Comparison of ENCODE assay signal across 7 cellular contexts in the genomic region with DNA sequence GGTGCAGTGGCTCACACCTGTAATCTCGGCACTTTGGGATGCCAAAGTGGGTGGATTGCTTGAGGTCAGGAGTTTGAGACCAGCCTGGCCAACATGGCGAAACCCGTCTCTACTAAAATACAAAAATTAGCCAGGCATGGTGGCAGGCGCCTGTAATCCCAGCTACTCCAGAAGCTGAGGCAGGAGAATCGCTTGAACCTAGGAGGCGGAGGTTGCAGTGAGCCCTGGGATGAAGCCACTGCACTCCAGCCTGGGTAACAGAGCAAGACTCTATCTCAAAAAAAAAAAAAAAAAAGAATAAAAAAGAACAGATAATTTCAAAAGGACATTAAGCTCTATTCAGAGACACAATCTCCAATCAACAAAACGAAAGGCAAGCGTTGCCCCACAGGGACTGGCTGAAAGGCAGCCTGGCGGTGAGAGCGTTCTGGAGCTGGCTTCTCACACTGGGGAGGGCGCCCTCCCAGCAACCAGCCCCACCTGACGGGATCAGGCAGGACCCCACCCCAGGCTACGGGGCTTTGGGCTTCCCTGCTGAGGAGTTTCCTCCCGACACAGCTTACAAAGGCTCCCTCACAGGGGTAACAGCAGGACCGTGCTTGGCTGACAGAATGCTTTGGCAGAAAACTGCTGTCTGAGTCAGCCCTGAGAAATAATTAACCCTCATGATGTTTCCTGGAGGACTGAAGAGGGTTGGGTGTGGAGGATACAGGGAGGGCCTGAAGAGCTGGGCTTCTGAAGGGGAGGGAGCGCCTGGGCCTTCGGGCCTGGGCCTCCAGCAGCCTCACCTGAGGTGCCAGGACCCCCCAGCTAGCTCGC. TPM values are rescaled to one million over a fixed set of nuclear protein-coding genes. Genes with fewer than 3 reads are reported as not detected.
A peak's percentile ranks its signal among the peaks of the same experiment; 100 is the strongest.
DNase-seq lines count a peak whose midpoint lies in the region; ATAC-seq and TF ChIP-seq lines count a peak whose summit lies in the region.

No MANE protein-coding gene starts in this region.

- CTCF ChIA-PET in HCT116 (lab: Charles Lee): interaction anchor here (0.6 to 0.7 kb wide), 2 partner anchors 161 to 264 kb away, joined by 3 read pairs; no protein-coding TSS in a partner anchor

- TF ChIP-seq POLR2A in HCT116 (IDR thresholded peaks at IDR 0.05; ENCODE audit: borderline replicate concordance, extremely low read depth, insufficient read depth, insufficient read length): no peak
- peak; percentile 53 to 66 for TF ChIP-seq POLR2A in Peyer's patch (IDR thresholded peaks at IDR 0.05)

- H3K4me2 ChIP-seq in HCT116 (ENCODE audit: low read length): peak overlapping the region; percentile 78
- H3K4me2 ChIP-seq in neural cell (ENCODE audit: low read length): peak overlapping the region; percentile 35

- H3K4me3 ChIP-seq in HCT116 (replicated peaks in 1 of 2; ENCODE audit: low read depth in 1 of 2, low read length in 2 of 2) (peak overlapping the region in 1 of 2 experiments; percentile 36; a peak in 2 of 4 replicates), Peyer's patch (peak overlapping the region; percentile 6 to 72 (median 38)), neural cell (ENCODE audit: low read length) (peak overlapping the region; percentile 51)

- H3F3A ChIP-seq in neural cell (ENCODE audit: insufficient read depth, low read length, poor library complexity, severe bottlenecking): no peaks in the 10 kb centered on the region

- H3K27ac ChIP-seq in HCT116 (ENCODE audit: low read depth, low read length) (peak overlapping the region; percentile 3), Peyer's patch (peak overlapping the region; percentile 25 to 93 (median 82)), neural cell (ENCODE audit: low read length) (peak overlapping the region; percentile 58)

- H3K36me3 Mint-ChIP-seq in natural killer cell treated with Interleukin-12 subunit alpha and Interleukin-12 subunit beta and Interleukin-15 and Interleukin-18, amount 100 ng/mL, for 72 hours: no peaks in the 10 kb centered on the region
- no peaks in the 10 kb centered on the region for H3K36me3 Mint-ChIP-seq in T-helper 17 cell (ENCODE audit: low read depth)

- POLR2A ChIA-PET in HCT116 (lab: Charles Lee): interaction anchor here (1.1 to 1.5 kb wide), 2 partner anchors 10 to 253 kb away, joined by 3 read pairs; a partner anchor contains a TSS

- ATAC-seq in HCT116 (peak; percentile 81), T-helper 17 cell (no peak)
- ATAC-seq in natural killer cell treated with Interleukin-12 subunit alpha and Interleukin-12 subunit beta and Interleukin-15 and Interleukin-18, amount 100 ng/mL, for 72 hours: no peak

- peaks cover 12 to 20% of the 10 kb centered on the region in 2 experiments for H3K4me1 ChIP-seq in HCT116 (ENCODE audit: control insufficient read depth in 1 of 2, insufficient read depth in 2 of 2, low read length in 2 of 2)
- H3K4me1 ChIP-seq in Peyer's patch: peaks cover 0 to 17% (median 0%) of the 10 kb centered on the region in 4 donors

- RAD21 ChIA-PET in HCT116 (lab: Charles Lee; ENCODE audit: low non-redundant PET in 1 of 2, low total read pairs in 2 of 2, uncharacterized antibody in 2 of 2, unreplicated experiment in 2 of 2): no interaction called here

- in situ Hi-C loops in KBM-7 (cut with MboI; ENCODE audit: low pct_unique_long_range_greater_than_20kb, low sequenced_read_pairs): no loop called here

- no peak for TF ChIP-seq EP300 in neural cell (conservative IDR thresholded peaks at IDR 0.05; ENCODE audit: poor library complexity, severe bottlenecking)

- H3K79me2 ChIP-seq in HCT116 (ENCODE audit: insufficient read depth, low read length): no peaks in the 10 kb centered on the region
- H3K79me2 ChIP-seq in neural cell (replicated peaks; ENCODE audit: insufficient read depth, low read length): no peaks in the 10 kb centered on the region

- no peaks in the 10 kb centered on the region for H3K9me3 ChIP-seq in HCT116 (ENCODE audit: control insufficient read depth in 1 of 2, insufficient read depth in 1 of 2, low read depth in 1 of 2, low read length in 2 of 2)
- no peaks in the 10 kb centered on the region for H3K9me3 ChIP-seq in Peyer's patch
- H3K9me3 ChIP-seq in neural cell (ENCODE audit: low read length): no peaks in the 10 kb centered on the region
- no peaks in the 10 kb centered on the region for H3K9me3 ChIP-seq in T-helper 17 cell (ENCODE audit: control insufficient read depth, low read length, poor library complexity, severe bottlenecking)

- H3K9ac ChIP-seq in HCT116 (ENCODE audit: low read length) (peak overlapping the region; percentile 44), neural cell (ENCODE audit: low read length) (peak overlapping the region; percentile 49)

- no peak overlapping the region for H3K4me3 Mint-ChIP-seq in natural killer cell treated with Interleukin-12 subunit alpha and Interleukin-12 subunit beta and Interleukin-15 and Interleukin-18, amount 100 ng/mL, for 72 hours
- H3K4me3 Mint-ChIP-seq in T-helper 17 cell: no peak overlapping the region

- BruUV-seq in HCT116 (replicated peaks; lab: Mats Ljungman, UMichigan): no TSS peak

- peaks cover 0 to 5% of the 10 kb centered on the region in 2 donors for H3K4me1 Mint-ChIP-seq in natural killer cell treated with Interleukin-12 subunit alpha and Interleukin-12 subunit beta and Interleukin-15 and Interleukin-18, amount 100 ng/mL, for 72 hours (ENCODE audit: low read depth in 2 of 2)
- no peaks in the 10 kb centered on the region for H3K4me1 Mint-ChIP-seq in T-helper 17 cell

- TF ChIP-seq CTCF in HCT116 (IDR thresholded peaks at IDR 0.05 in 2 of 3, conservative IDR thresholded peaks at IDR 0.05 in 1 of 3; ENCODE audit: borderline replicate concordance in 1 of 3, insufficient read depth in 1 of 3, low read depth in 2 of 3, low read length in 2 of 3) (no peak), Peyer's patch (IDR thresholded peaks at IDR 0.05) (peak in 3 of 6 experiments; percentile 47 to 51 (median 50)), neural cell (IDR thresholded peaks at IDR 0.05; ENCODE audit: poor library complexity, severe bottlenecking) (peak; percentile 43)

- peak; percentile 51 for DNase-seq in HCT116 (ENCODE audit: low read depth, low spot score)
- peak in 2 of 3 donors; percentile 75 to 78 for DNase-seq in Peyer's patch
- peak; percentile 94 for DNase-seq in fibroblast of peridontal ligament (ENCODE audit: extremely low read depth)
- DNase-seq in KBM-7: no peak
- DNase-seq in natural killer cell treated with Interleukin-12 subunit alpha and Interleukin-12 subunit beta and Interleukin-15 and Interleukin-18, amount 100 ng/mL, for 72 hours (ENCODE audit: low spot score): no peak
- no peak for DNase-seq in T-helper 17 cell

- H3K36me3 ChIP-seq in HCT116 (ENCODE audit: control insufficient read depth in 1 of 2, insufficient read depth in 2 of 2, low read length in 2 of 2): no peaks in the 10 kb centered on the region
- H3K36me3 ChIP-seq in Peyer's patch: no peaks in the 10 kb centered on the region
- no peaks in the 10 kb centered on the region for H3K36me3 ChIP-seq in neural cell (ENCODE audit: insufficient read depth, low read length)

- TF ChIP-seq RAD21 in HCT116 (IDR thresholded peaks at IDR 0.05; ENCODE audit: low read depth) (peak; percentile 40), neural cell (conservative IDR thresholded peaks at IDR 0.05) (no peak)

- no peak overlapping the region for H3K27ac Mint-ChIP-seq in natural killer cell treated with Interleukin-12 subunit alpha and Interleukin-12 subunit beta and Interleukin-15 and Interleukin-18, amount 100 ng/mL, for 72 hours
- no peak overlapping the region for H3K27ac Mint-ChIP-seq in T-helper 17 cell

- H3K9me2 ChIP-seq in HCT116 (ENCODE audit: insufficient read depth) (no peaks in the 10 kb centered on the region), neural cell (ENCODE audit: insufficient read depth, low read length) (no peaks in the 10 kb centered on the region)

- no peaks in the 10 kb centered on the region for H3K27me3 Mint-ChIP-seq in natural killer cell treated with Interleukin-12 subunit alpha and Interleukin-12 subunit beta and Interleukin-15 and Interleukin-18, amount 100 ng/mL, for 72 hours
- H3K27me3 Mint-ChIP-seq in T-helper 17 cell: peaks cover 8% of the 10 kb centered on the region

- H2AFZ ChIP-seq in HCT116 (ENCODE audit: low read depth, low read length, poor library complexity, severe bottlenecking): no peak overlapping the region
- H2AFZ ChIP-seq in neural cell (ENCODE audit: low read depth, low read length): peak overlapping the region; percentile 57

- intact Hi-C loops in HCT116 (cut with micrococcal nuclease): no loop called here

- no peaks in the 10 kb centered on the region for H3K9me3 Mint-ChIP-seq in natural killer cell treated with Interleukin-12 subunit alpha and Interleukin-12 subunit beta and Interleukin-15 and Interleukin-18, amount 100 ng/mL, for 72 hours

- H4K20me1 ChIP-seq in HCT116 (ENCODE audit: insufficient read depth): no peaks in the 10 kb centered on the region
- H4K20me1 ChIP-seq in neural cell (ENCODE audit: insufficient read depth): no peaks in the 10 kb centered on the region

- H3K27me3 ChIP-seq in HCT116 (ENCODE audit: insufficient read depth, low read length) (no peaks in the 10 kb centered on the region; the same call in 1 of the 2 replicates), Peyer's patch (no peaks in the 10 kb centered on the region), neural cell (ENCODE audit: insufficient read depth, low read depth, low read length) (no peaks in the 10 kb centered on the region)

TF ChIP-seq in HCT116, 20 proteins besides CTCF, POLR2A, EP300 and RAD21 (continues in another document):
- TF ChIP-seq SP1 (IDR thresholded peaks at IDR 0.05; ENCODE audit: low read depth): peak; percentile 65; the same call in 1 of the 2 replicates
- peak; percentile 7 for TF ChIP-seq YY1 (IDR thresholded peaks at IDR 0.05; ENCODE audit: extremely low read depth, insufficient replicate concordance, low read depth, low read length)
- no peak for TF ChIP-seq ZNF274 (IDR thresholded peaks at IDR 0.05; ENCODE audit: low read depth, low read length)
- no peak for TF ChIP-seq ELF1 (IDR thresholded peaks at IDR 0.05; ENCODE audit: borderline replicate concordance, low read depth)
- TF ChIP-seq SIN3A (IDR thresholded peaks at IDR 0.05; ENCODE audit: low read depth): no peak; the same call in 1 of the 2 replicates

TF ChIP-seq in neural cell, 6 proteins besides CTCF, POLR2A, EP300 and RAD21:
- peak; percentile 18 for TF ChIP-seq POLR2AphosphoS5 (IDR thresholded peaks at IDR 0.05)
- peak; percentile 13 for TF ChIP-seq MXI1 (conservative IDR thresholded peaks at IDR 0.05; ENCODE audit: poor library complexity, severe bottlenecking)
- TF ChIP-seq SMC3 (conservative IDR thresholded peaks at IDR 0.05; ENCODE audit: poor library complexity): no peak

RNA-seq across cellular contexts. Expression of a gene that starts 31.1 kb away (rescaled TPM):
- total RNA-seq in HCT116 (2021; ENCODE audit: unreplicated experiment): 220 TPM
- 136 and 141 TPM in 2 replicates for polyA plus RNA-seq in HCT116 (2012)
- total RNA-seq in Peyer's patch: 100 to 1,000 TPM in 3 of 4 donors, 10 to 100 TPM in 1; 67.9 to 153 (median 131) TPM
- polyA plus RNA-seq in neural cell: 1,603 and 1,838 TPM in 2 replicates
- polyA minus RNA-seq in neural cell: 591 and 710 TPM in 2 replicates
- 100 to 1,000 TPM; 183 to 194 TPM for total RNA-seq in natural killer cell treated with Interleukin-12 subunit alpha and Interleukin-12 subunit beta and Interleukin-15 and Interleukin-18, amount 100 ng/mL, for 72 hours
- 10 to 100 TPM; 85.5 to 87.6 TPM for total RNA-seq in T-helper 17 cell

Comparison
In these comparisons a context has a peak if more than half of its experiments do, and no peak if none do; other contexts are left out.
1. DNase-seq: peak in HCT116 (single experiment), Peyer's patch (2 of 3) and fibroblast of peridontal ligament (single experiment); none in KBM-7 (single experiment), natural killer cell treated with Interleukin-12 subunit alpha and Interleukin-12 subunit beta and Interleukin-15 and Interleukin-18, amount 100 ng/mL, for 72 hours (single experiment) and T-helper 17 cell (0 of 3).
2. H3K27ac ChIP-seq: peak in every context shown above with its lines; median percentile 82 in Peyer's patch; 58 in neural cell; 3 in HCT116.